Comparison of ENCODE assay signal across 1 cellular context in the genomic region with DNA sequence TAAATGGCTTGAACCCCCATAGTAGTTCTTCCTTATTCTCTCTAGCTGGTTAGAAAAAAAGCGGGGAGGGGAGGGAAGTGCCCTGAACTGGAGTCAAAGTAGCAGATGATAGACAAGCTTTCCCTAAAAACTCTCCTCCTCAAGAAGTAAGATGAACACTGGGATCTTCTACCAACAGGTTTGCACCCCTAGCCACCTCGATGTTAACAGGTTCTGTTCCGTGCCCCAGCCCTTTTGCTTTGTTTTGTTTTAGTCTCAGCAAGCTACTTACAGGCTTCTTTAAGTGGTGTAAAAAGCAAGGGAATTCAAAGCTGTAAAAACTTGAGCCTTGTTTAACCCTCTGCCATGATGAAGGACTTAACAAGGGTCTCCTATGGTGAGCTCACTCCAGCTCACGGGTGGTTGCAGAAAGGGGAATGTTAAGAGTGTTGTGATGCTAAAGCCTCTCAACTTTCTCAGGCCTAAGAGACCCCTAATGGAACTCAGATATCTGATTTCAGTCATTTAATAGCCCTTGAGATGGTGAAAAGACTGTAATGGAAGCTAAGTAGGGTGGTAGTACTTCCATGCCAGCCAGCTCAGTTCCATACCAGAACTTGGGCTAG.
TF ChIP-seq lines count a peak whose summit lies in the region.

No MANE protein-coding gene starts in this region.

TF ChIP-seq in HEK293, 187 proteins besides CTCF, POLR2A, EP300 and RAD21 (continued from another document):
- TF ChIP-seq, protein P1, sequence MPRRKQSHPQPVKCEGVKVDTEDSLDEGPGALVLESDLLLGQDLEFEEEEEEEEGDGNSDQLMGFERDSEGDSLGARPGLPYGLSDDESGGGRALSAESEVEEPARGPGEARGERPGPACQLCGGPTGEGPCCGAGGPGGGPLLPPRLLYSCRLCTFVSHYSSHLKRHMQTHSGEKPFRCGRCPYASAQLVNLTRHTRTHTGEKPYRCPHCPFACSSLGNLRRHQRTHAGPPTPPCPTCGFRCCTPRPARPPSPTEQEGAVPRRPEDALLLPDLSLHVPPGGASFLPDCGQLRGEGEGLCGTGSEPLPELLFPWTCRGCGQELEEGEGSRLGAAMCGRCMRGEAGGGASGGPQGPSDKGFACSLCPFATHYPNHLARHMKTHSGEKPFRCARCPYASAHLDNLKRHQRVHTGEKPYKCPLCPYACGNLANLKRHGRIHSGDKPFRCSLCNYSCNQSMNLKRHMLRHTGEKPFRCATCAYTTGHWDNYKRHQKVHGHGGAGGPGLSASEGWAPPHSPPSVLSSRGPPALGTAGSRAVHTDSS (tag by site-specific recombination; IDR thresholded peaks at IDR 0.05), result 0 out of 2 replicates have a peak, but pooled peaks have one; percentile 7
- TF ChIP-seq ZNF341 (tag by site-specific recombination; IDR thresholded peaks at IDR 0.05; ENCODE audit: low read depth) (peak; percentile 44; the same call in 1 of the 2 replicates), ZSCAN16 (tag by site-specific recombination; IDR thresholded peaks at IDR 0.05) (peak; percentile 30; the same call in 1 of the 2 replicates), ZBTB8A (tag by site-specific recombination; IDR thresholded peaks at IDR 0.05) (0 out of 2 replicates have a peak, but pooled peaks have one; percentile 16)
